In genomic region chrX:23989689-23990088, GRCh38 we compare ENCODE assay signal across 19 cellular contexts. TPM values are rescaled to one million over a fixed set of nuclear protein-coding genes. Genes with fewer than 3 reads are reported as not detected.
DNase-seq lines count a peak whose midpoint lies in the region; FAIRE-seq and TF ChIP-seq lines count a peak whose summit lies in the region.
"Had no signal": no experiment of that assay in that cellular context is flagged by ENCODE, and none has a peak within 500 bp of the region (broad histone marks: within the 10 kb centered on the region; RNA-seq: fewer than 3 reads in every experiment).

No MANE protein-coding gene starts in this region.

- H3K4me1 ChIP-seq in kidney (ENCODE audit: control insufficient read depth in 1 of 2, insufficient read depth in 1 of 2, low read depth in 1 of 2, low read length in 2 of 2): no peaks in the 10 kb centered on the region
- H3K4me1 ChIP-seq: Caco-2 had no signal

- no peak for TF ChIP-seq CTCF in kidney (IDR thresholded peaks at IDR 0.05; ENCODE audit: borderline replicate concordance, extremely low read depth, insufficient read depth)

- H3K4me3 ChIP-seq in kidney (ENCODE audit: low read length in 2 of 2): no peak overlapping the region
- no peak overlapping the region for H3K4me3 ChIP-seq in H7 (ENCODE audit: insufficient read depth, low read depth, low read length)
- H3K4me3 ChIP-seq: A549; BLaER1 treated with 17β-estradiol and CSF1 and Interleukin-3, amounts not matched to agents 10 nM and 100 nM had no signal

- peak; percentile 50 for FAIRE-seq in kidney (lab: Jason Lieb, UNC)
- FAIRE-seq: D721Med, G401.6, GM12891 had no signal

- no peaks in the 10 kb centered on the region for H3K27me3 ChIP-seq in H7 (ENCODE audit: control insufficient read depth, insufficient read depth, low read length)

- no peak overlapping the region for H3K27ac ChIP-seq in kidney (ENCODE audit: low read depth in 2 of 2, low read length in 2 of 2)
- H3K27ac ChIP-seq: 22Rv1; A549; BLaER1 treated with 17β-estradiol and CSF1 and Interleukin-3, amounts not matched to agents 10 nM and 100 nM; C4-2B had no signal

- peaks cover 0 to 4% of the 10 kb centered on the region in 2 donors for H3K36me3 ChIP-seq in kidney (ENCODE audit: control insufficient read depth in 1 of 2, insufficient read depth in 2 of 2, low read length in 2 of 2)
- peaks cover 10% of the 10 kb centered on the region for H3K36me3 ChIP-seq in H7 (replicated peaks; ENCODE audit: control insufficient read depth, insufficient read depth, low read length)

- DNase-seq in activated CD4-positive, alpha-beta T cell treated with anti-CD3 and anti-CD28 coated beads for 48 hours: peak; percentile 3
- no peak for DNase-seq in activated CD4-positive, alpha-beta T cell treated with anti-CD3 and anti-CD28 coated beads, Interleukin-2, amount 50 U/mL, for 4 hours
- DNase-seq in kidney: no peak
- no peak for DNase-seq in NCI-H1694 treated with DMSO at 0.1 percent for 48 hours (lab: John Stamatoyannopoulos, UW)
- DNase-seq in H7: no peak
- DNase-seq: AML-193; Caco-2; Calu3; CD4-positive, alpha-beta T cell; CD8-positive, alpha-beta T cell; DMS79 treated with DMSO at 0.1 percent for 48 hours; GF-D8 had no signal

- intact Hi-C loops in kidney (cut with DNase I): no loop called here

- H3K9ac ChIP-seq in kidney (ENCODE audit: low read length in 2 of 2): no peak overlapping the region
- H3K9ac ChIP-seq: BLaER1 treated with 17β-estradiol and CSF1 and Interleukin-3, amounts not matched to agents 10 nM and 100 nM had no signal

- H3K9me3 ChIP-seq in kidney (ENCODE audit: control insufficient read depth in 1 of 2, low read length in 2 of 2): no peaks in the 10 kb centered on the region
- H3K9me3 ChIP-seq: A549; BLaER1 treated with 17β-estradiol and CSF1 and Interleukin-3, amounts not matched to agents 10 nM and 100 nM; Caco-2 had no signal

RNA-seq across cellular contexts. Expression of gene KLHL15, which starts 37.3 kb away (rescaled TPM):
- total RNA-seq in kidney: 7.2 TPM
- polyA plus RNA-seq in kidney (ENCODE audit: insufficient read depth, low read depth, low replicate concordance): 2.2 TPM
- total RNA-seq in H7 (2014; rRNA removed; shearing (Covaris generic)): 18.2 and 25.8 TPM in 2 replicates
